ENCODE assay signal across 11 cellular contexts in genomic region chrX:64885850-64886249, GRCh38.
DNase-seq lines count a peak whose midpoint lies in the region; ATAC-seq and TF ChIP-seq lines count a peak whose summit lies in the region.
"Had no signal": no experiment of that assay in that cellular context is flagged by ENCODE, and none has a peak within 500 bp of the region (broad histone marks: within the 10 kb centered on the region; RNA-seq: fewer than 3 reads in every experiment).

No MANE protein-coding gene starts in this region.

- intact Hi-C loops in activated CD4-positive, alpha-beta T cell treated with anti-CD3 and anti-CD28 coated beads for 36 hours (cut with DNase I, micrococcal nuclease) = no loop called here
- intact Hi-C loops in dorsolateral prefrontal cortex (cut with DNase I) = no loop called here
- intact Hi-C loops in CD8-positive, alpha-beta T cell (cut with DNase I, micrococcal nuclease) = no loop called here

- no peaks in the 10 kb centered on the region for H3K36me3 Mint-ChIP-seq in activated CD4-positive, alpha-beta T cell treated with anti-CD3 and anti-CD28 coated beads for 36 hours (ENCODE audit: low read depth)
- peaks cover 6% of the 10 kb centered on the region for H3K36me3 Mint-ChIP-seq in CD8-positive, alpha-beta T cell

- no peaks in the 10 kb centered on the region for H3K9me3 ChIP-seq in CD8-positive, alpha-beta T cell (ENCODE audit: low read length)

- H3K9me3 Mint-ChIP-seq in activated CD4-positive, alpha-beta T cell treated with anti-CD3 and anti-CD28 coated beads for 36 hours (ENCODE audit: low read depth) = no peaks in the 10 kb centered on the region
- peaks cover 2% of the 10 kb centered on the region for H3K9me3 Mint-ChIP-seq in CD8-positive, alpha-beta T cell

- H3K4me1 ChIP-seq in KMS-11 (ENCODE audit: low read depth, poor library complexity, severe bottlenecking) = no peaks in the 10 kb centered on the region
- H3K4me1 ChIP-seq in CD8-positive, alpha-beta T cell (ENCODE audit: insufficient read depth, low read length) = no peaks in the 10 kb centered on the region
- H3K4me1 ChIP-seq: parathyroid adenoma had no signal

- no peaks in the 10 kb centered on the region for H3K4me1 Mint-ChIP-seq in activated CD4-positive, alpha-beta T cell treated with anti-CD3 and anti-CD28 coated beads for 36 hours
- no peaks in the 10 kb centered on the region for H3K4me1 Mint-ChIP-seq in CD8-positive, alpha-beta T cell (ENCODE audit: low read depth)

- H3K27ac ChIP-seq in KMS-11 (no peak overlapping the region), dorsolateral prefrontal cortex (no peak overlapping the region)
- no peak overlapping the region for H3K27ac ChIP-seq in CD8-positive, alpha-beta T cell (ENCODE audit: low read depth, low read length)
- H3K27ac ChIP-seq: parathyroid adenoma had no signal

- no peak for ATAC-seq in activated CD4-positive, alpha-beta T cell treated with anti-CD3 and anti-CD28 coated beads for 36 hours
- ATAC-seq in GM21526 (IDR thresholded peaks at IDR 0.05; ENCODE audit: low FRiP score, unreplicated experiment) = no peak
- ATAC-seq in CD8-positive, alpha-beta T cell = no peak

- H3K27me3 Mint-ChIP-seq in activated CD4-positive, alpha-beta T cell treated with anti-CD3 and anti-CD28 coated beads for 36 hours = no peaks in the 10 kb centered on the region
- H3K27me3 Mint-ChIP-seq in CD8-positive, alpha-beta T cell (ENCODE audit: low read depth) = no peaks in the 10 kb centered on the region

- CTCF ChIA-PET in activated CD4-positive, alpha-beta T cell treated with anti-CD3 and anti-CD28 coated beads for 36 hours (lab: Charles Lee) = interaction anchor here (1.0 kb wide), 1 partner anchor 15 kb away, joined by 3 read pairs; no protein-coding TSS in a partner anchor
- CTCF ChIA-PET in CD8-positive, alpha-beta T cell (lab: Charles Lee) = no interaction called here

- no peak overlapping the region for H3K4me3 Mint-ChIP-seq in activated CD4-positive, alpha-beta T cell treated with anti-CD3 and anti-CD28 coated beads for 36 hours
- H3K4me3 Mint-ChIP-seq in CD8-positive, alpha-beta T cell = no peak overlapping the region

- no peak overlapping the region for H2AFZ ChIP-seq in KMS-11 (ENCODE audit: low read depth)
- H2AFZ ChIP-seq: parathyroid adenoma had no signal

- peak; percentile 22 for DNase-seq in activated CD4-positive, alpha-beta T cell treated with anti-CD3 and anti-CD28 coated beads for 36 hours
- no peak for DNase-seq in activated CD4-positive, alpha-beta T cell treated with anti-CD3 and anti-CD28 coated beads for 1 hour
- DNase-seq in dorsolateral prefrontal cortex = no peak
- DNase-seq in stimulated activated CD8-positive, alpha-beta memory T cell treated with anti-CD3 and anti-CD28 coated beads, Interleukin-4, amount 100 ng/mL, for 48 hours = peak; percentile 20
- DNase-seq in GDM1 (lab: John Stamatoyannopoulos, UW) = no peak
- DNase-seq in CD8-positive, alpha-beta T cell = no peak
- DNase-seq: activated CD4-positive, alpha-beta T cell treated with anti-CD3 and anti-CD28 coated beads, Interleukin-2, amount 50 U/mL, for 48 hours; NCI-H1417 had no signal

- H4K20me1 ChIP-seq in KMS-11 (ENCODE audit: insufficient read depth) = no peaks in the 10 kb centered on the region

- H3K27ac Mint-ChIP-seq in activated CD4-positive, alpha-beta T cell treated with anti-CD3 and anti-CD28 coated beads for 36 hours = no peak overlapping the region
- no peak overlapping the region for H3K27ac Mint-ChIP-seq in CD8-positive, alpha-beta T cell

- H3K36me3 ChIP-seq in KMS-11 (ENCODE audit: insufficient read depth) = no peaks in the 10 kb centered on the region
- H3K36me3 ChIP-seq in CD8-positive, alpha-beta T cell (ENCODE audit: insufficient read depth, low read length) = no peaks in the 10 kb centered on the region

- no peak overlapping the region for H3K9ac ChIP-seq in KMS-11
- H3K9ac ChIP-seq: parathyroid adenoma had no signal

- H3K4me3 ChIP-seq in KMS-11 (IDR thresholded peaks at IDR 0.05; ENCODE audit: insufficient read depth, low read depth, low read length) (no peak overlapping the region), dorsolateral prefrontal cortex (no peak overlapping the region)
- no peak overlapping the region for H3K4me3 ChIP-seq in CD8-positive, alpha-beta T cell (ENCODE audit: low read depth, low read length)

- no peaks in the 10 kb centered on the region for H3K79me2 ChIP-seq in KMS-11 (ENCODE audit: insufficient read depth, low read depth)
- H3K79me2 ChIP-seq: parathyroid adenoma had no signal

- peak; percentile 64 for TF ChIP-seq CTCF in KMS-11 (conservative IDR thresholded peaks at IDR 0.05; ENCODE audit: low read depth, low read length)
- peak in 39 of 56 donors; percentile 8 to 57 (median 36) for TF ChIP-seq CTCF in dorsolateral prefrontal cortex (IDR thresholded peaks at IDR 0.05 in 54 of 56, conservative IDR thresholded peaks at IDR 0.05 in 2 of 56; ENCODE audit: low read depth in 1 of 56, partially characterized antibody in 56 of 56)
- no peak for TF ChIP-seq CTCF in CD8-positive, alpha-beta T cell (IDR thresholded peaks at IDR 0.05)

- H3K4me2 ChIP-seq in KMS-11 = no peak overlapping the region

- POLR2A ChIA-PET in activated CD4-positive, alpha-beta T cell treated with anti-CD3 and anti-CD28 coated beads for 36 hours (lab: Charles Lee) = no interaction called here
- POLR2A ChIA-PET in CD8-positive, alpha-beta T cell (lab: Charles Lee) = no interaction called here

- H3K27me3 ChIP-seq in KMS-11 (ENCODE audit: insufficient read depth, low read depth) = no peaks in the 10 kb centered on the region
- peaks cover 0 to 16% (median 0%) of the 10 kb centered on the region in 45 donors for H3K27me3 ChIP-seq in dorsolateral prefrontal cortex
- H3K27me3 ChIP-seq in CD8-positive, alpha-beta T cell (ENCODE audit: insufficient read depth, low read length) = no peaks in the 10 kb centered on the region

Comparison
In these comparisons a context has a peak if more than half of its experiments do, and no peak if none do; other contexts are left out.
1. DNase-seq: peak in activated CD4-positive, alpha-beta T cell treated with anti-CD3 and anti-CD28 coated beads for 36 hours (single experiment) and stimulated activated CD8-positive, alpha-beta memory T cell treated with anti-CD3 and anti-CD28 coated beads, Interleukin-4, amount 100 ng/mL, for 48 hours (single experiment); none in activated CD4-positive, alpha-beta T cell treated with anti-CD3 and anti-CD28 coated beads for 1 hour (single experiment), dorsolateral prefrontal cortex (0 of 10), GDM1 (single experiment) and CD8-positive, alpha-beta T cell (0 of 7).